9 cellular contexts compared by ENCODE assay signal in the genomic region with DNA sequence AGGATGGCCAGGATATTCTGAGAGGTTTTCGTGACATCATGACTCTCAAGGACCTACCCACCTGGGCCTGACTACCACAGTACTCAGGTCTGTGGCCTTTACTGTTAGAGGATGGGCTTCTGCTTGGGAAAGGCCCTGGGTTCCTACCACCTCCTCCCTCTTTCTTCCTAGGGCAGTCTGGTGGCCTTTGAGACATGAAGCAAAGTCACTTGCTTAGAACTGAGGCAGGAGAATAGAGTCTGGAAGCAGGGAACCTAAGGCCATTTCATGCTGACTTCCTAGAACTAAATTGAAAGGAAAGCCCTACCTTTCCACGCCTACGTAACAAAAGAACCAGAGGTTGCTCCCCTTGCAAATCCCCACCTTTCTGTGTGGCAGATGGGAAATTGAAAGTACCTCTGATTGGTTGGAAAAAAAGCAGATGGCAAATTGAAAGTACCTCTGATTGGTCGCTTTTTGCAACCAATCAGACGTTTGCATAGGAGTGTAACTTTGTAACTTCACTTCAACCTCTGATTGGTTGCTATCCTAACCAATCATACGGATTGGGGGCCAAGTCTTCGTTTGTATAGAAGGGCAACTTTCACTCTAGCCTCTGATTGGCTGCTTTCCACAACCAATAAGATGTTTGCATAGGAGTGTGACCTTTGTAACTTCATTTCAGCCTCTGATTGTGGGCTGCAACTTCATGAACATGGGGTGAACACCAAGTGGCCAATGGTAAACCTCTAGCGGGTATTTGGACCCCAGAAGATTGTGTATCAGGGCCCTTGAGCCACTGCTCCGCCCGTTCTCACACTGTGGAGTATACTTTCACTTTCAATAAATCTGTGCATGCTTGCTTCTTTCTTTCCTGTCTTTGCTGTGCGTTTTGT. TPM values are rescaled to one million over a fixed set of nuclear protein-coding genes. Genes with fewer than 3 reads are reported as not detected.
A peak's percentile ranks its signal among the peaks of the same experiment; 100 is the strongest.
DNase-seq lines count a peak whose midpoint lies in the region; ATAC-seq and TF ChIP-seq lines count a peak whose summit lies in the region.
"Had no signal": no experiment of that assay in that cellular context is flagged by ENCODE, and none has a peak within 500 bp of the region (broad histone marks: within the 10 kb centered on the region; RNA-seq: fewer than 3 reads in every experiment).

No MANE protein-coding gene starts in this region.

- peaks cover 0 to 12% of the 10 kb centered on the region in 2 donors for H3K27me3 Mint-ChIP-seq in CD8-positive, alpha-beta memory T cell
- H3K27me3 Mint-ChIP-seq in WTC11 (ENCODE audit: low read depth), result no peaks in the 10 kb centered on the region

- no peaks in the 10 kb centered on the region for H3K27me3 ChIP-seq in CD8-positive, alpha-beta memory T cell (ENCODE audit: insufficient read depth, low read length, poor library complexity, severe bottlenecking)
- no peaks in the 10 kb centered on the region for H3K27me3 ChIP-seq in left lung
- no peaks in the 10 kb centered on the region for H3K27me3 ChIP-seq in thyroid gland

- peak overlapping the region in 6 of 8 donors; percentile 12 to 62 (median 46) for H3K27ac Mint-ChIP-seq in CD8-positive, alpha-beta memory T cell
- no peak overlapping the region for H3K27ac Mint-ChIP-seq in WTC11

- peaks cover 9 to 15% (median 13%) of the 10 kb centered on the region in 3 donors for H3K4me1 Mint-ChIP-seq in CD8-positive, alpha-beta memory T cell
- no peaks in the 10 kb centered on the region for H3K4me1 Mint-ChIP-seq in WTC11

- H3K4me1 ChIP-seq in CD8-positive, alpha-beta memory T cell (ENCODE audit: insufficient read depth, low read length), result peaks cover 7% of the 10 kb centered on the region
- H3K4me1 ChIP-seq in left lung (no peaks in the 10 kb centered on the region), thyroid gland (no peaks in the 10 kb centered on the region)

- peak in 3 of 5 donors; percentile 12 to 43 (median 17) for DNase-seq in CD8-positive, alpha-beta memory T cell
- DNase-seq in HuH-7 (ENCODE audit: low spot score) (peak; percentile 48), WTC11 (ENCODE audit: low spot score) (no peak), left lung (no peak), cerebellar nuclear complex (lab: John Stamatoyannopoulos, UW) (no peak), thyroid gland (no peak)

- intact Hi-C loops in left lung (cut with DNase I) (no loop called here), thyroid gland (cut with DNase I) (no loop called here)

- TF ChIP-seq CTCF in WTC11 (IDR thresholded peaks at IDR 0.05) (no peak), left lung (IDR thresholded peaks at IDR 0.05) (no peak), thyroid gland (IDR thresholded peaks at IDR 0.05) (no peak)

- POLR2A ChIA-PET in CD8-positive, alpha-beta memory T cell (lab: Charles Lee), result no interaction called here
- POLR2A ChIA-PET in WTC11 (lab: Charles Lee), result no interaction called here

- peak overlapping the region; percentile 41 for H3K4me3 ChIP-seq in CD8-positive, alpha-beta memory T cell (ENCODE audit: low read length)
- H3K4me3 ChIP-seq in left lung, result no peak overlapping the region
- H3K4me3 ChIP-seq in thyroid gland (replicated peaks in 1 of 3), result no peak overlapping the region

- no peaks in the 10 kb centered on the region for H3K9me3 ChIP-seq in CD8-positive, alpha-beta memory T cell (ENCODE audit: low read length)
- H3K9me3 ChIP-seq in left lung (no peaks in the 10 kb centered on the region), thyroid gland (no peaks in the 10 kb centered on the region)

- 81 to 87% methylated on average over 10 of the region's 11 CpGs for WGBS in thyroid gland, 2 donors

- peak overlapping the region; percentile 54 to 82 (median 71) for H3K4me3 Mint-ChIP-seq in CD8-positive, alpha-beta memory T cell
- H3K4me3 Mint-ChIP-seq in WTC11, result no peak overlapping the region

- H3K9me3 Mint-ChIP-seq in CD8-positive, alpha-beta memory T cell, result no peaks in the 10 kb centered on the region
- no peaks in the 10 kb centered on the region for H3K9me3 Mint-ChIP-seq in WTC11

- CTCF ChIA-PET in CD8-positive, alpha-beta memory T cell (lab: Charles Lee), result no interaction called here
- CTCF ChIA-PET in WTC11 (lab: Charles Lee), result no interaction called here

- no peak for TF ChIP-seq POLR2A in thyroid gland (IDR thresholded peaks at IDR 0.05)

- no peak overlapping the region for H3K27ac ChIP-seq in CD8-positive, alpha-beta memory T cell (ENCODE audit: low read depth, low read length)
- H3K27ac ChIP-seq in left lung (no peak overlapping the region), thyroid gland (no peak overlapping the region)

- no peaks in the 10 kb centered on the region for H3K36me3 ChIP-seq in CD8-positive, alpha-beta memory T cell (ENCODE audit: insufficient read depth, low read length)
- no peaks in the 10 kb centered on the region for H3K36me3 ChIP-seq in left lung
- no peaks in the 10 kb centered on the region for H3K36me3 ChIP-seq in thyroid gland

- no peak for ATAC-seq in WTC11
- peak; percentile 26 for ATAC-seq in left lung
- no peak for ATAC-seq in HG02884 (IDR thresholded peaks at IDR 0.05; ENCODE audit: unreplicated experiment)
- no peak for ATAC-seq in GM18511 (IDR thresholded peaks at IDR 0.05; ENCODE audit: unreplicated experiment)

- no peaks in the 10 kb centered on the region for H3K36me3 Mint-ChIP-seq in CD8-positive, alpha-beta memory T cell
- no peaks in the 10 kb centered on the region for H3K36me3 Mint-ChIP-seq in WTC11

TF ChIP-seq in WTC11, 78 proteins besides CTCF, POLR2A, EP300 and RAD21:
- TF ChIP-seq ATF1 (CRISPR knock-in tag; IDR thresholded peaks at IDR 0.05) (no peak), NFYB (CRISPR knock-in tag; conservative IDR thresholded peaks at IDR 0.05; ENCODE audit: low read depth) (peak; percentile 80), NR3C1 (CRISPR knock-in tag; conservative IDR thresholded peaks at IDR 0.05; ENCODE audit: low read depth) (no peak), JUN (CRISPR knock-in tag; IDR thresholded peaks at IDR 0.05) (no peak)
- TF ChIP-seq, protein P1, sequence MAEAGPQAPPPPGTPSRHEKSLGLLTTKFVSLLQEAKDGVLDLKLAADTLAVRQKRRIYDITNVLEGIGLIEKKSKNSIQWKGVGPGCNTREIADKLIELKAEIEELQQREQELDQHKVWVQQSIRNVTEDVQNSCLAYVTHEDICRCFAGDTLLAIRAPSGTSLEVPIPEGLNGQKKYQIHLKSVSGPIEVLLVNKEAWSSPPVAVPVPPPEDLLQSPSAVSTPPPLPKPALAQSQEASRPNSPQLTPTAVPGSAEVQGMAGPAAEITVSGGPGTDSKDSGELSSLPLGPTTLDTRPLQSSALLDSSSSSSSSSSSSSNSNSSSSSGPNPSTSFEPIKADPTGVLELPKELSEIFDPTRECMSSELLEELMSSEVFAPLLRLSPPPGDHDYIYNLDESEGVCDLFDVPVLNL (CRISPR knock-in tag; IDR thresholded peaks at IDR 0.05; ENCODE audit: borderline replicate concordance, low read depth), result no peak
- TF ChIP-seq, protein P2, sequence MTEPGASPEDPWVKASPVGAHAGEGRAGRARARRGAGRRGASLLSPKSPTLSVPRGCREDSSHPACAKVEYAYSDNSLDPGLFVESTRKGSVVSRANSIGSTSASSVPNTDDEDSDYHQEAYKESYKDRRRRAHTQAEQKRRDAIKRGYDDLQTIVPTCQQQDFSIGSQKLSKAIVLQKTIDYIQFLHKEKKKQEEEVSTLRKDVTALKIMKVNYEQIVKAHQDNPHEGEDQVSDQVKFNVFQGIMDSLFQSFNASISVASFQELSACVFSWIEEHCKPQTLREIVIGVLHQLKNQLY (CRISPR knock-in tag; IDR thresholded peaks at IDR 0.05), result no peak
TF ChIP-seq in WTC11: peak in this region for 1.

RNA-seq across cellular contexts. Expression of a gene that starts 9.9 kb away (rescaled TPM):
- not detected for total RNA-seq in CD8-positive, alpha-beta memory T cell
- not detected for polyA plus RNA-seq in CD8-positive, alpha-beta memory T cell
- total RNA-seq in WTC11 (2021) (0.85 to 1.6 TPM in 2 of 3 replicates, not detected in the other), left lung (1 to 10 TPM in 1 of 2 donors, not detected in 1; 2.7 TPM), thyroid gland (not detected)
- polyA plus RNA-seq: adipose tissue had no signal

RNA-seq across cellular contexts. Expression of a gene that starts 14.2 kb away (rescaled TPM):
- total RNA-seq in CD8-positive, alpha-beta memory T cell, result 10 to 100 TPM; 97.3 to 98.5 TPM
- polyA plus RNA-seq in CD8-positive, alpha-beta memory T cell, result 314 TPM
- total RNA-seq in WTC11 (2021) (84.3 to 89.9 TPM (median 89.4 TPM) in 3 replicates), left lung (10 to 100 TPM; 81.7 to 91.9 TPM), thyroid gland (10 to 100 TPM; 36.2 to 80.0 (median 66.6) TPM)

RNA-seq across cellular contexts. Expression of a gene that starts 14.3 kb away (rescaled TPM):
- 10 to 100 TPM; 22.9 to 25.1 TPM for total RNA-seq in CD8-positive, alpha-beta memory T cell
- polyA plus RNA-seq in CD8-positive, alpha-beta memory T cell, result 59.6 TPM
- total RNA-seq in WTC11 (2021) (16.5 to 16.9 TPM (median 16.6 TPM) in 3 replicates), left lung (10 to 100 TPM; 10.2 to 11.2 TPM), thyroid gland (10 to 100 TPM; 10.1 to 18.0 (median 14.9) TPM)

RNA-seq across cellular contexts. Expression of a gene that starts 33.0 kb away (rescaled TPM):
- 10 to 100 TPM; 19.9 to 22.7 TPM for total RNA-seq in CD8-positive, alpha-beta memory T cell
- polyA plus RNA-seq in CD8-positive, alpha-beta memory T cell, result 10.9 TPM
- total RNA-seq in WTC11 (2021), result 19.2 to 23.1 TPM (median 23.0 TPM) in 3 replicates
- 1 to 10 TPM; 4.5 to 5.5 TPM for total RNA-seq in left lung
- 1 to 10 TPM; 3.2 to 4.4 (median 3.9) TPM for total RNA-seq in thyroid gland

RNA-seq across cellular contexts. Expression of a gene that starts 57.8 kb away (rescaled TPM):
- 10 to 100 TPM; 11.3 to 11.7 TPM for total RNA-seq in CD8-positive, alpha-beta memory T cell
- polyA plus RNA-seq in CD8-positive, alpha-beta memory T cell, result 4.6 TPM
- 6.4 to 6.9 TPM (median 6.7 TPM) in 3 replicates for total RNA-seq in WTC11 (2021)
- total RNA-seq in left lung, result 1 to 10 TPM; 6.6 to 6.9 TPM
- 10 to 100 TPM in 1 of 4 donors, 1 to 10 TPM in 3; 5.9 to 13.7 (median 8.1) TPM for total RNA-seq in thyroid gland

Comparison
In these comparisons a context has a peak if more than half of its experiments do, and no peak if none do; other contexts are left out.
1. DNase-seq: peak in CD8-positive, alpha-beta memory T cell (3 of 5) and HuH-7 (single experiment); none in WTC11 (single experiment), left lung (0 of 2), cerebellar nuclear complex (0 of 2) and thyroid gland (0 of 2).